33 cellular contexts compared by ENCODE assay signal in genomic region chr7:93551931-93552330, GRCh38. TPM values are rescaled to one million over a fixed set of nuclear protein-coding genes. Genes with fewer than 3 reads are reported as not detected.
"Had no signal": no experiment of that assay in that cellular context is flagged by ENCODE, and none has a peak within 500 bp of the region (broad histone marks: within the 10 kb centered on the region; RNA-seq: fewer than 3 reads in every experiment).

No MANE protein-coding gene starts in this region.

- H3K27me3 ChIP-seq: brain microvascular endothelial cell, dorsolateral prefrontal cortex, esophagus muscularis mucosa, gastrocnemius medialis had no signal

- DNase-seq: activated B cell treated with CpG ODN at 0.5 μM for 24 hours; activated CD4-positive, alpha-beta T cell treated with anti-CD3 and anti-CD28 coated beads for 48 hours; activated CD4-positive, alpha-beta T cell treated with anti-CD3 and anti-CD28 coated beads, Interleukin-2, amount 50 U/mL, for 1 hour; activated CD4-positive, alpha-beta T cell treated with anti-CD3 and anti-CD28 coated beads, Interleukin-2, amount 50 U/mL, for 48 hours; activated CD8-positive, alpha-beta memory T cell treated with anti-CD3 and anti-CD28 coated beads for 24 hours; activated CD8-positive, alpha-beta T cell treated with anti-CD3 and anti-CD28 coated beads for 36 hours; activated effector memory CD4-positive, alpha-beta T cell treated with Interleukin-2 at 50 U/mL for 16 hours; activated gamma-delta T cell treated with Interleukin-2 at 50 U/mL for 16 hours; activated naive CD4-positive, alpha-beta T cell treated with anti-CD3 and anti-CD28 coated beads, Interleukin-2, amount 50 U/mL, for 16 hours; activated naive CD4-positive, alpha-beta T cell treated with Interleukin-2 at 50 U/mL for 16 hours; activated T-cell treated with anti-CD3 and anti-CD28 coated beads, Interleukin-2, amount 50 U/mL, for 4 hours; amniotic stem cell; anterior cingulate cortex; brain microvascular endothelial cell; dorsolateral prefrontal cortex; effector memory CD4-positive, alpha-beta T cell; endodermal cell; erythroblast; foreskin keratinocyte; gastrocnemius medialis; glutamatergic neuron; T-helper 1 cell; T-helper 17 cell; T1000; WERI-Rb-1 had no signal

- FAIRE-seq: astrocyte, bronchial epithelial cell had no signal

- H3K9me3 ChIP-seq: esophagus muscularis mucosa, gastrocnemius medialis had no signal

- ATAC-seq: activated CD4-positive, CD25-positive, alpha-beta regulatory T cell treated with anti-CD3 and anti-CD28 coated beads, Interleukin-2, amount 50 U/mL, for 24 hours; activated CD8-positive, alpha-beta T cell treated with anti-CD3 and anti-CD28 coated beads for 36 hours; activated T-cell treated with anti-CD3 and anti-CD28 coated beads, Interleukin-2, amount 50 U/mL, for 4 hours; activated T-helper 17 cell treated with anti-CD3 and anti-CD28 coated beads, Interleukin-2, amount 50 U/mL, for 72 hours; foreskin keratinocyte; gastrocnemius medialis; T-helper 17 cell had no signal

- H3K4me1 ChIP-seq: esophagus muscularis mucosa, foreskin keratinocyte, gastrocnemius medialis had no signal

- H3K36me3 ChIP-seq: brain microvascular endothelial cell, esophagus muscularis mucosa, gastrocnemius medialis, WERI-Rb-1 had no signal

- H3K27ac ChIP-seq: brain microvascular endothelial cell, coronary artery, dorsolateral prefrontal cortex, esophagus muscularis mucosa, foreskin keratinocyte, gastrocnemius medialis, WERI-Rb-1 had no signal

- H3K4me3 ChIP-seq: coronary artery, dorsolateral prefrontal cortex, esophagus muscularis mucosa, gastrocnemius medialis had no signal

RNA-seq across cellular contexts. Expression of gene CALCR, which starts 22.6 kb away (rescaled TPM):
- total RNA-seq: activated B cell treated with CpG ODN at 0.5 μM for 24 hours; activated CD8-positive, alpha-beta T cell treated with anti-CD3 and anti-CD28 coated beads for 36 hours; activated T-cell treated with anti-CD3 and anti-CD28 coated beads, Interleukin-2, amount 50 U/mL, for 4 hours; activated T-helper 17 cell treated with anti-CD3 and anti-CD28 coated beads, Interleukin-2, amount 50 U/mL, for 72 hours; bronchial epithelial cell; cardiac septum; foreskin keratinocyte; T-helper 17 cell had no signal
- polyA plus RNA-seq: adipose tissue, foreskin keratinocyte had no signal
